In the genomic region with DNA sequence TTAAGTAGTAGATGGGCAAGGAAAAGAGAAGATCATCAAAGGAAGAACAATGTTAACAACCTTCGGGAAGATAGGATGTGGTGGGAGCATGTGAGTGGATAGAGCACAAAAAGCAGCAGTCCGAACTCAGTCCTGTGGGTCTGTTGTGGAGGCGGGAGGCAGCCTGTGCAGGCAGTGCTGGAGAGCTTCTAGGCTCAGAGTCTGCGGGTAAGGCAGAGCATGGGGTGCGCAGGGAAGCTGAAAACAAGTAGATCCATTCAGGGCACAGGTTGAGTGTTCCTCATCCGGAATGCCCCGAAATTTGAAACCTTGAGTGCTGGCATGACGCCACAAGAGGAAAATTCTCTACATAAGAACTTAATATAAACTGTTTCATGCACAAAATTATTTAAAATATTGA, we compare ENCODE assay signal across 23 cellular contexts.
"Had no signal": no experiment of that assay in that cellular context is flagged by ENCODE, and none has a peak within 500 bp of the region (broad histone marks: within the 10 kb centered on the region; RNA-seq: fewer than 3 reads in every experiment).

No MANE protein-coding gene starts in this region.

- H3K27me3 Mint-ChIP-seq: activated B cell treated with CpG ODN at 0.5 μM for 24 hours; activated CD4-positive, alpha-beta T cell treated with anti-CD3 and anti-CD28 coated beads, Interleukin-2, amount 10 ng/mL, durations not matched to agents 24 days and 14 days; activated naive CD4-positive, alpha-beta T cell treated with anti-CD3 and anti-CD28 coated beads, Interleukin-2, amount 10 ng/mL, durations not matched to agents 7 days and 5 days; activated naive CD8-positive, alpha-beta T cell treated with anti-CD3 and anti-CD28 coated beads for 36 hours; T-helper 17 cell had no signal

- DNase-seq: activated B cell treated with CpG ODN at 0.5 μM for 24 hours; activated CD4-positive, alpha-beta T cell treated with anti-CD3 and anti-CD28 coated beads for 1 hour; activated CD4-positive, alpha-beta T cell treated with anti-CD3 and anti-CD28 coated beads, Interleukin-2, amount 10 ng/mL, durations not matched to agents 24 days and 14 days; activated CD4-positive, alpha-beta T cell treated with anti-CD3 and anti-CD28 coated beads, Interleukin-2, amount 50 U/mL, for 48 hours; activated gamma-delta T cell treated with Interleukin-2 at 50 U/mL for 16 hours; activated naive CD4-positive, alpha-beta T cell treated with anti-CD3 and anti-CD28 coated beads, Interleukin-2, amount 10 ng/mL, durations not matched to agents 7 days and 5 days; activated naive CD8-positive, alpha-beta T cell treated with anti-CD3 and anti-CD28 coated beads for 36 hours; activated T-cell treated with anti-CD3 and anti-CD28 coated beads, Interleukin-2, amount 50 U/mL, for 4 hours; adrenal gland; anterior cingulate cortex; central memory CD4-positive, alpha-beta T cell; MG63; MV-4-11; NCI-H1092 treated with DMSO at 0.1 percent for 48 hours; NCI-H1417 treated with DMSO at 0.1 percent for 48 hours; NCI-H1694; NCI-H2029; NCI-H510A treated with DMSO at 0.1 percent for 48 hours; PC-9; SHP77 treated with DMSO at 0.1 percent for 48 hours; T-helper 17 cell; T-helper 9 cell had no signal

- H3K36me3 ChIP-seq: adrenal gland, MG63 had no signal

- ATAC-seq: activated T-cell treated with anti-CD3 and anti-CD28 coated beads, Interleukin-2, amount 50 U/mL, for 4 hours; T-helper 17 cell had no signal

- H3K4me3 ChIP-seq: adrenal gland, MG63, PC-9 had no signal

- H3K27me3 ChIP-seq: adrenal gland, MG63 had no signal

- H3K4me1 Mint-ChIP-seq: activated CD4-positive, alpha-beta T cell treated with anti-CD3 and anti-CD28 coated beads, Interleukin-2, amount 10 ng/mL, durations not matched to agents 24 days and 14 days; activated naive CD4-positive, alpha-beta T cell treated with anti-CD3 and anti-CD28 coated beads, Interleukin-2, amount 10 ng/mL, durations not matched to agents 7 days and 5 days; activated naive CD8-positive, alpha-beta T cell treated with anti-CD3 and anti-CD28 coated beads for 36 hours; T-helper 17 cell had no signal

- H3K4me3 Mint-ChIP-seq: activated B cell treated with CpG ODN at 0.5 μM for 24 hours; activated CD4-positive, alpha-beta T cell treated with anti-CD3 and anti-CD28 coated beads, Interleukin-2, amount 10 ng/mL, durations not matched to agents 24 days and 14 days; activated naive CD4-positive, alpha-beta T cell treated with anti-CD3 and anti-CD28 coated beads, Interleukin-2, amount 10 ng/mL, durations not matched to agents 7 days and 5 days; activated naive CD8-positive, alpha-beta T cell treated with anti-CD3 and anti-CD28 coated beads for 36 hours; activated T-cell treated with anti-CD3 and anti-CD28 coated beads, Interleukin-2, amount 50 U/mL, for 4 hours; T-helper 17 cell had no signal

- H3K27ac Mint-ChIP-seq: activated B cell treated with CpG ODN at 0.5 μM for 24 hours; activated CD4-positive, alpha-beta T cell treated with anti-CD3 and anti-CD28 coated beads, Interleukin-2, amount 10 ng/mL, durations not matched to agents 24 days and 14 days; activated naive CD4-positive, alpha-beta T cell treated with anti-CD3 and anti-CD28 coated beads, Interleukin-2, amount 10 ng/mL, durations not matched to agents 7 days and 5 days; activated naive CD8-positive, alpha-beta T cell treated with anti-CD3 and anti-CD28 coated beads for 36 hours; T-helper 17 cell had no signal

- H3K9me3 Mint-ChIP-seq: activated CD4-positive, alpha-beta T cell treated with anti-CD3 and anti-CD28 coated beads, Interleukin-2, amount 10 ng/mL, durations not matched to agents 24 days and 14 days; activated naive CD4-positive, alpha-beta T cell treated with anti-CD3 and anti-CD28 coated beads, Interleukin-2, amount 10 ng/mL, durations not matched to agents 7 days and 5 days; activated naive CD8-positive, alpha-beta T cell treated with anti-CD3 and anti-CD28 coated beads for 36 hours; activated T-cell treated with anti-CD3 and anti-CD28 coated beads, Interleukin-2, amount 50 U/mL, for 4 hours had no signal

- H2AFZ ChIP-seq: PC-9 had no signal

- H3K27ac ChIP-seq: adrenal gland, KMS-11, PC-9 had no signal

- H3K36me3 Mint-ChIP-seq: activated naive CD4-positive, alpha-beta T cell treated with anti-CD3 and anti-CD28 coated beads, Interleukin-2, amount 10 ng/mL, durations not matched to agents 7 days and 5 days; activated naive CD8-positive, alpha-beta T cell treated with anti-CD3 and anti-CD28 coated beads for 36 hours had no signal

- H3K9ac ChIP-seq: KMS-11 had no signal

- H3K9me3 ChIP-seq: MG63 had no signal

- H3K4me2 ChIP-seq: KMS-11, PC-9 had no signal

- H3K4me1 ChIP-seq: adrenal gland had no signal
